16 cellular contexts compared by ENCODE assay signal in genomic region chr4:122855491-122855890, GRCh38. TPM values are rescaled to one million over a fixed set of nuclear protein-coding genes. Genes with fewer than 3 reads are reported as not detected.
A peak's percentile ranks its signal among the peaks of the same experiment; 100 is the strongest.
DNase-seq lines count a peak whose midpoint lies in the region; FAIRE-seq and TF ChIP-seq lines count a peak whose summit lies in the region.
"Had no signal": no experiment of that assay in that cellular context is flagged by ENCODE, and none has a peak within 500 bp of the region (broad histone marks: within the 10 kb centered on the region; RNA-seq: fewer than 3 reads in every experiment).

No MANE protein-coding gene starts in this region.

- H3K9ac ChIP-seq in H9 (ENCODE audit: extremely low read depth, insufficient read length, low read length), result no peak overlapping the region
- H3K9ac ChIP-seq in keratinocyte (ENCODE audit: control insufficient read depth, extremely low read depth, insufficient read depth, low read length), result no peak overlapping the region

- no peak overlapping the region for H2AFZ ChIP-seq in H9 (ENCODE audit: low read length)
- H2AFZ ChIP-seq in keratinocyte (ENCODE audit: control insufficient read depth, low read length), result peak overlapping the region; percentile 5

- H3K27ac ChIP-seq in H9 (ENCODE audit: insufficient read length, low read depth, low read length), result no peak overlapping the region
- peak overlapping the region; percentile 85 to 89 for H3K27ac ChIP-seq in ascending aorta
- H3K27ac ChIP-seq in keratinocyte (ENCODE audit: control insufficient read depth, insufficient read depth, low read length), result no peak overlapping the region
- H3K27ac ChIP-seq in substantia nigra (ENCODE audit: low read depth, low read length, poor library complexity, severe bottlenecking), result peak overlapping the region; percentile 79

- dilution Hi-C loops in keratinocyte (cut with MboI; ENCODE audit: extremely low pct_ligation_motif_present, low sequenced_read_pairs), result no loop called here

- no peak overlapping the region for H3K4ac ChIP-seq in H9 (ENCODE audit: low read depth, low read length)

- no peak for TF ChIP-seq CTCF in H9 (conservative IDR thresholded peaks at IDR 0.05)
- no peak for TF ChIP-seq CTCF in ascending aorta (IDR thresholded peaks at IDR 0.05)
- TF ChIP-seq CTCF in keratinocyte (optimal IDR thresholded peaks at IDR 0.05 in 1 of 3, IDR thresholded peaks at IDR 0.05 in 1 of 3, conservative IDR thresholded peaks at IDR 0.05 in 1 of 3; ENCODE audit: extremely low read depth in 1 of 3, insufficient read depth in 2 of 3, low read length in 3 of 3), result no peak

- H3K4me3 ChIP-seq in ascending aorta, result peak overlapping the region in 1 of 2 donors; percentile 59
- H3K4me3 ChIP-seq in keratinocyte (ENCODE audit: control insufficient read depth in 2 of 3, extremely low read depth in 1 of 3, insufficient read depth in 2 of 3, low read depth in 1 of 3, low read length in 3 of 3), result no peak overlapping the region
- H3K4me3 ChIP-seq: skin epidermis had no signal

- H3K23ac ChIP-seq in H9 (ENCODE audit: insufficient read length, low read depth, low read length), result no peak overlapping the region

- no peak overlapping the region for H3K56ac ChIP-seq in H9 (ENCODE audit: insufficient read length, low read depth, low read length)

- no peak overlapping the region for H3K4me3 Mint-ChIP-seq in H9
- H3K4me3 Mint-ChIP-seq: neural crest cell had no signal

- no CpG with 5 or more reads among the region's 1 CpG for WGBS in H9 (ENCODE audit: extremely low coverage, insufficient read length, low lambda C conversion rate)

- no peak overlapping the region for H2BK120ac ChIP-seq in H9 (ENCODE audit: low read depth, low read length, poor library complexity, severe bottlenecking)

- peaks cover 0 to 21% (median 20%) of the 10 kb centered on the region in 3 experiments; a peak in 5 of 7 replicates for H3K36me3 Mint-ChIP-seq in H9 (ENCODE audit: insufficient read depth in 1 of 3, low read depth in 3 of 3)

- no peak overlapping the region for H2BK20ac ChIP-seq in H9 (ENCODE audit: low read depth, low read length, poor library complexity, severe bottlenecking)

- H3K9me3 ChIP-seq in H9 (ENCODE audit: control insufficient read depth, low read depth, low read length) (no peaks in the 10 kb centered on the region), ascending aorta (no peaks in the 10 kb centered on the region), keratinocyte (ENCODE audit: control insufficient read depth, low read depth, low read length) (no peaks in the 10 kb centered on the region)

- DNase-seq in H9 (no peak), ascending aorta (ENCODE audit: low spot score in 2 of 2) (no peak), keratinocyte (ENCODE audit: low read depth, low spot score) (no peak), substantia nigra (lab: John Stamatoyannopoulos, UW) (peak in 3 of 49 donors; percentile 2 to 17 (median 10)), posterior cingulate gyrus (no peak), epidermal melanocyte (ENCODE audit: insufficient read length, low spot score) (no peak), hepatic stellate cell (ENCODE audit: low spot score) (no peak), NCI-H524 treated with DMSO at 0.1 percent for 48 hours (lab: John Stamatoyannopoulos, UW) (no peak)
- DNase-seq: activated CD4-positive, alpha-beta T cell treated with anti-CD3 and anti-CD28 coated beads, Interleukin-2, amount 50 U/mL, for 4 hours; activated T-cell treated with anti-CD3 and anti-CD28 coated beads, Interleukin-2, amount 50 U/mL, for 48 hours; AML-193; Karpas-422; NCI-H187 treated with DMSO at 0.1 percent for 48 hours; T1000 had no signal

- peak overlapping the region in 2 of 3 experiments; percentile 53 to 58; a peak in 4 of 7 replicates for H3K27ac Mint-ChIP-seq in H9

- H2BK15ac ChIP-seq in H9 (ENCODE audit: low read depth, low read length), result no peak overlapping the region

- no peaks in the 10 kb centered on the region for H4K20me1 ChIP-seq in H9 (ENCODE audit: control insufficient read depth, insufficient read depth, insufficient read length)
- H4K20me1 ChIP-seq in keratinocyte (ENCODE audit: control insufficient read depth, extremely low read depth, insufficient read depth, low read length), result no peaks in the 10 kb centered on the region

- no peak overlapping the region for H3T11ph ChIP-seq in H9 (ENCODE audit: low read length)

- H3K4me1 ChIP-seq in H9 (ENCODE audit: insufficient read depth, low read length) (peaks cover 20% of the 10 kb centered on the region), ascending aorta (peaks cover 14 to 39% of the 10 kb centered on the region in 2 donors), keratinocyte (ENCODE audit: control insufficient read depth, extremely low read depth, insufficient read depth, low read length) (peaks cover 11% of the 10 kb centered on the region)

- no peak overlapping the region for H2BK5ac ChIP-seq in H9 (ENCODE audit: insufficient read length, low read length)

- intact Hi-C loops in ascending aorta (cut with DNase I), result loop anchor here (5.0 kb wide), 1 partner anchor 47 kb away; no protein-coding TSS in a partner anchor
- intact Hi-C loops in posterior cingulate gyrus (cut with DNase I), result no loop called here

- no peak overlapping the region for H3K18ac ChIP-seq in H9 (ENCODE audit: insufficient read length, low read depth, low read length)

- no peak overlapping the region; the same call in 1 of the 2 replicates for H3K14ac ChIP-seq in H9 (ENCODE audit: insufficient read depth, low read length)

- no peaks in the 10 kb centered on the region for H3K9me3 Mint-ChIP-seq in H9
- H3K9me3 Mint-ChIP-seq: neural crest cell had no signal

- no peak overlapping the region for H2AK5ac ChIP-seq in H9 (ENCODE audit: insufficient read length, low read length)

- no peaks in the 10 kb centered on the region for H3K23me2 ChIP-seq in H9 (ENCODE audit: insufficient read length, low read depth, low read length, poor library complexity, severe bottlenecking)

- H3K9me1 ChIP-seq in keratinocyte (ENCODE audit: control insufficient read depth, extremely low read depth, insufficient read depth, low read length), result no peaks in the 10 kb centered on the region

- H4K8ac ChIP-seq in H9 (replicated peaks; ENCODE audit: insufficient read length, low read depth, low read length), result no peak overlapping the region

- H3K79me2 ChIP-seq in H9 (ENCODE audit: insufficient read depth, low read length) (peaks cover 65% of the 10 kb centered on the region), keratinocyte (ENCODE audit: control insufficient read depth, insufficient read depth, low read length) (no peaks in the 10 kb centered on the region)

- H4K5ac ChIP-seq in H9 (ENCODE audit: insufficient read length, low read depth, low read length), result no peak overlapping the region

- H3K4me1 Mint-ChIP-seq in H9, result peaks cover 78 to 82% of the 10 kb centered on the region in 2 experiments

- no peaks in the 10 kb centered on the region for H3K27me3 Mint-ChIP-seq in H9 (ENCODE audit: low read depth)

- FAIRE-seq in keratinocyte (lab: Jason Lieb, UNC), result peak; percentile 76

- H2BK12ac ChIP-seq in H9 (ENCODE audit: insufficient read length, low read depth, low read length), result no peak overlapping the region

- H3K79me1 ChIP-seq in H9 (ENCODE audit: insufficient read depth, low read depth, low read length, poor library complexity, severe bottlenecking), result peaks cover 11% of the 10 kb centered on the region

- H3K36me3 ChIP-seq in ascending aorta (no peaks in the 10 kb centered on the region), keratinocyte (ENCODE audit: control insufficient read depth in 2 of 2, extremely low read depth in 1 of 2, insufficient read depth in 2 of 2, low read length in 2 of 2) (no peaks in the 10 kb centered on the region)

- H3K4me2 ChIP-seq in H9 (ENCODE audit: insufficient read depth, insufficient read length, low read length) (no peak overlapping the region), keratinocyte (ENCODE audit: control insufficient read depth, extremely low read depth, insufficient read depth, low read depth, low read length) (no peak overlapping the region)

- H3K27me3 ChIP-seq in H9 (ENCODE audit: insufficient read depth, low read length), result no peaks in the 10 kb centered on the region
- H3K27me3 ChIP-seq in ascending aorta, result no peaks in the 10 kb centered on the region
- no peaks in the 10 kb centered on the region for H3K27me3 ChIP-seq in keratinocyte (ENCODE audit: control insufficient read depth, extremely low read depth, insufficient read depth, low read length)

- H4K91ac ChIP-seq in H9 (ENCODE audit: insufficient read length, low read depth, low read length), result no peak overlapping the region

RNA-seq across cellular contexts. Expression of gene FGF2, which starts 28.9 kb away (rescaled TPM):
- total RNA-seq in H9 (2021), result 95.2 and 99.0 TPM in 2 replicates
- 20.8 TPM for total RNA-seq in ascending aorta
- polyA plus RNA-seq in keratinocyte, result 0.90 to 1.7 TPM (median 1.1 TPM) in 3 replicates
- polyA plus RNA-seq in keratinocyte (2011; ENCODE audit: low read depth), result 1.5 TPM
- polyA plus RNA-seq in keratinocyte (2011; cell fraction: cytosol; rRNA removed), result 1.5 and 1.6 TPM in 2 replicates
- 1.4 TPM in 2 replicates for polyA plus RNA-seq in keratinocyte (2011; cell fraction: nucleus; rRNA removed)
- polyA plus RNA-seq in keratinocyte (2012; ENCODE audit: low replicate concordance), result 0.81 and 1.2 TPM in 2 replicates
- 0.46 to 0.74 TPM (median 0.63 TPM) in 3 replicates for polyA minus RNA-seq in keratinocyte
- 0.77 TPM for polyA minus RNA-seq in keratinocyte (2011; cell fraction: cytosol; rRNA and poly(A)+ RNA removed)
- 0.74 and 1.2 TPM in 2 replicates for polyA minus RNA-seq in keratinocyte (2011; cell fraction: nucleus; rRNA and poly(A)+ RNA removed)

Comparison
In these comparisons a context has a peak if more than half of its experiments do, and no peak if none do; other contexts are left out.
1. H3K27ac ChIP-seq: peak in ascending aorta (2 of 2) and substantia nigra (single experiment); none in H9 (single experiment) and keratinocyte (single experiment).